ENCODE assay signal across 2 cellular contexts in the genomic region with DNA sequence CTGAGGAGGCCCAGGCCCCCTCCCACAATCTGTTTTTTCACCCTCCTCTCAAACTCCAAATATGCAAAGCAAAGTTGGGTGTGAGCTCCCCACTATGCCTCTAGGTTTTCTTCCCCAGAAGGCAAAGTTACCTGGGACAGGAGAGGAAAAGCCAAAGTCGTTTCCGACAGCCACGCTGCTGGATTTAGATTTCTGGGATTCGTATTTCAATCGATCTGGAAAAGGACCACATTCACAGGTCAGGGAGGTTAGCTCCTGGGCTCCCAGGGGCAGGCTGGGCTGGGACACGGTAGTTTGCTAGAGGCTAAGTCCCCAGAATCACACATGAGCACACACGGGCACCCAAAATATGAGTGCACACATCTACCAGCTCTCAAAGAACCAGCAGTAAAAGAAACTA.
TF ChIP-seq lines count a peak whose summit lies in the region.

No MANE protein-coding gene starts in this region.

TF ChIP-seq in A549, 52 proteins besides CTCF, POLR2A, EP300 and RAD21 (continued from another document):
- TF ChIP-seq, protein P1, sequence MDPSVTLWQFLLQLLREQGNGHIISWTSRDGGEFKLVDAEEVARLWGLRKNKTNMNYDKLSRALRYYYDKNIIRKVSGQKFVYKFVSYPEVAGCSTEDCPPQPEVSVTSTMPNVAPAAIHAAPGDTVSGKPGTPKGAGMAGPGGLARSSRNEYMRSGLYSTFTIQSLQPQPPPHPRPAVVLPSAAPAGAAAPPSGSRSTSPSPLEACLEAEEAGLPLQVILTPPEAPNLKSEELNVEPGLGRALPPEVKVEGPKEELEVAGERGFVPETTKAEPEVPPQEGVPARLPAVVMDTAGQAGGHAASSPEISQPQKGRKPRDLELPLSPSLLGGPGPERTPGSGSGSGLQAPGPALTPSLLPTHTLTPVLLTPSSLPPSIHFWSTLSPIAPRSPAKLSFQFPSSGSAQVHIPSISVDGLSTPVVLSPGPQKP (IDR thresholded peaks at IDR 0.05; ENCODE audit: low read depth, low read length): no peak
- no peak for TF ChIP-seq CHD4 (IDR thresholded peaks at IDR 0.05; ENCODE audit: borderline replicate concordance)
- TF ChIP-seq, protein P2, sequence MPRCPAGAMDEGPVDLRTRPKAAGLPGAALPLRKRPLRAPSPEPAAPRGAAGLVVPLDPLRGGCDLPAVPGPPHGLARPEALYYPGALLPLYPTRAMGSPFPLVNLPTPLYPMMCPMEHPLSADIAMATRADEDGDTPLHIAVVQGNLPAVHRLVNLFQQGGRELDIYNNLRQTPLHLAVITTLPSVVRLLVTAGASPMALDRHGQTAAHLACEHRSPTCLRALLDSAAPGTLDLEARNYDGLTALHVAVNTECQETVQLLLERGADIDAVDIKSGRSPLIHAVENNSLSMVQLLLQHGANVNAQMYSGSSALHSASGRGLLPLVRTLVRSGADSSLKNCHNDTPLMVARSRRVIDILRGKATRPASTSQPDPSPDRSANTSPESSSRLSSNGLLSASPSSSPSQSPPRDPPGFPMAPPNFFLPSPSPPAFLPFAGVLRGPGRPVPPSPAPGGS (IDR thresholded peaks at IDR 0.05): no peak
- no peak for TF ChIP-seq FOXS1 (CRISPR knock-in tag; IDR thresholded peaks at IDR 0.05)
- TF ChIP-seq MAFK (IDR thresholded peaks at IDR 0.05; ENCODE audit: partially characterized antibody): no peak
- TF ChIP-seq FOSB (CRISPR knock-in tag; IDR thresholded peaks at IDR 0.05): no peak
- TF ChIP-seq ESRRA (IDR thresholded peaks at IDR 0.05; ENCODE audit: borderline replicate concordance, low read length): no peak
- TF ChIP-seq SREBF2 (IDR thresholded peaks at IDR 0.05): no peak
- no peak for TF ChIP-seq HOXB5 (CRISPR knock-in tag; IDR thresholded peaks at IDR 0.05)
- no peak for TF ChIP-seq BHLHE40 (IDR thresholded peaks at IDR 0.05; ENCODE audit: low read depth, low read length)
- TF ChIP-seq, protein P3, sequence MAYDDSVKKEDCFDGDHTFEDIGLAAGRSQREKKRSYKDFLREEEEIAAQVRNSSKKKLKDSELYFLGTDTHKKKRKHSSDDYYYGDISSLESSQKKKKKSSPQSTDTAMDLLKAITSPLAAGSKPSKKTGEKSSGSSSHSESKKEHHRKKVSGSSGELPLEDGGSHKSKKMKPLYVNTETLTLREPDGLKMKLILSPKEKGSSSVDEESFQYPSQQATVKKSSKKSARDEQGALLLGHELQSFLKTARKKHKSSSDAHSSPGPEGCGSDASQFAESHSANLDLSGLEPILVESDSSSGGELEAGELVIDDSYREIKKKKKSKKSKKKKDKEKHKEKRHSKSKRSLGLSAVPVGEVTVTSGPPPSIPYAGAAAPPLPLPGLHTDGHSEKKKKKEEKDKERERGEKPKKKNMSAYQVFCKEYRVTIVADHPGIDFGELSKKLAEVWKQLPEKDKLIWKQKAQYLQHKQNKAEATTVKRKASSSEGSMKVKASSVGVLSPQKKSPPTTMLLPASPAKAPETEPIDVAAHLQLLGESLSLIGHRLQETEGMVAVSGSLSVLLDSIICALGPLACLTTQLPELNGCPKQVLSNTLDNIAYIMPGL (CRISPR knock-in tag; IDR thresholded peaks at IDR 0.05; ENCODE audit: borderline replicate concordance): no peak
- TF ChIP-seq, protein P4, sequence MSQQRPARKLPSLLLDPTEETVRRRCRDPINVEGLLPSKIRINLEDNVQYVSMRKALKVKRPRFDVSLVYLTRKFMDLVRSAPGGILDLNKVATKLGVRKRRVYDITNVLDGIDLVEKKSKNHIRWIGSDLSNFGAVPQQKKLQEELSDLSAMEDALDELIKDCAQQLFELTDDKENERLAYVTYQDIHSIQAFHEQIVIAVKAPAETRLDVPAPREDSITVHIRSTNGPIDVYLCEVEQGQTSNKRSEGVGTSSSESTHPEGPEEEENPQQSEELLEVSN (IDR thresholded peaks at IDR 0.05; ENCODE audit: borderline replicate concordance, low read depth): no peak
- TF ChIP-seq POLR2AphosphoS2 (conservative IDR thresholded peaks at IDR 0.05; ENCODE audit: low read length): no peak

TF ChIP-seq in H1, 55 proteins besides CTCF, POLR2A, EP300 and RAD21 (continued from another document):
- no peak for TF ChIP-seq CTBP2 (IDR thresholded peaks at IDR 0.05; ENCODE audit: borderline replicate concordance, insufficient read depth, insufficient read length, low read length)
- TF ChIP-seq, protein P5, sequence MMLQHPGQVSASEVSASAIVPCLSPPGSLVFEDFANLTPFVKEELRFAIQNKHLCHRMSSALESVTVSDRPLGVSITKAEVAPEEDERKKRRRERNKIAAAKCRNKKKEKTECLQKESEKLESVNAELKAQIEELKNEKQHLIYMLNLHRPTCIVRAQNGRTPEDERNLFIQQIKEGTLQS (IDR thresholded peaks at IDR 0.05; ENCODE audit: insufficient read depth, low read depth, low read length): no peak
- TF ChIP-seq CREB1 (IDR thresholded peaks at IDR 0.05): no peak
- TF ChIP-seq BACH1 (IDR thresholded peaks at IDR 0.05; ENCODE audit: low read length): no peak
- no peak for TF ChIP-seq SIN3A (conservative IDR thresholded peaks at IDR 0.05 in 1 of 2, IDR thresholded peaks at IDR 0.05 in 1 of 2; ENCODE audit: low read depth in 1 of 2, low read length in 2 of 2)
- TF ChIP-seq CBX5 (IDR thresholded peaks at IDR 0.05; ENCODE audit: low read depth, low read length): no peak
- TF ChIP-seq BRCA1 (IDR thresholded peaks at IDR 0.05; ENCODE audit: low read depth, low read length): no peak
